In the genomic region with DNA sequence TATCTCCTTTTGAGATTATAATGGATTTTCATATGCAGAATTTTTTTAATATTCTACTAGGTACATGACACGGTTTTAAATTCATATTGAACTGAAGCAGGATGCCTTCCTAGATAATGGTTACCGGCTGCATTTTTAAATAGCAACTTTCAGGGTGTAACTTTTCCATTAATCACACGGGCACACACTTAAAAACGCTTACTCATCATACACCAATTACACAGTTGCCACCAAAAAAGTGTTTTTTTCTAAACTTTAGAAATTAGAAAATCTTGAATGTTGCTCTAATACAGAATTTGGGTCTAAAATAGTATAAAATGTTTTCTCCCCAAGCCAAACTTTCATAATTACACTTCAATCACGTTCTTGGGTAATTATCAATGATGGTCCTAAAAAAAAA, we compare ENCODE assay signal across 25 cellular contexts.
DNase-seq lines count a peak whose midpoint lies in the region; ATAC-seq, FAIRE-seq and TF ChIP-seq lines count a peak whose summit lies in the region.
"Had no signal": no experiment of that assay in that cellular context is flagged by ENCODE, and none has a peak within 500 bp of the region (broad histone marks: within the 10 kb centered on the region; RNA-seq: fewer than 3 reads in every experiment).

No MANE protein-coding gene starts in this region.

- no peak overlapping the region for H3K9ac ChIP-seq in HepG2 (ENCODE audit: insufficient read depth, low read depth, low read length)
- no peak overlapping the region for H3K9ac ChIP-seq in K562 (ENCODE audit: insufficient read depth in 1 of 2, low read depth in 2 of 2, low read length in 2 of 2)
- H3K9ac ChIP-seq: BLaER1 had no signal

- H3K4me1 ChIP-seq in HepG2 (ENCODE audit: insufficient read depth, low read length): peaks cover 22% of the 10 kb centered on the region
- H3K4me1 ChIP-seq in right lobe of liver: no peaks in the 10 kb centered on the region
- peaks cover 0 to 2% of the 10 kb centered on the region in 2 experiments; a peak in 1 of 5 replicates for H3K4me1 ChIP-seq in K562 (replicated peaks in 1 of 2; ENCODE audit: control insufficient read depth in 2 of 2, insufficient read depth in 2 of 2, low read length in 2 of 2)
- H3K4me1 ChIP-seq: BE2C, BLaER1 had no signal

- in situ Hi-C loops in HepG2 (cut with HindIII; ENCODE audit: extremely low pct_ligation_motif_present, low pct_unique_long_range_greater_than_20kb): no loop called here
- in situ Hi-C loops in K562 (cut with MboI): no loop called here

- H2AFZ ChIP-seq in HepG2 (ENCODE audit: low read length) (no peak overlapping the region), K562 (ENCODE audit: low read depth, low read length) (no peak overlapping the region)

- no peaks in the 10 kb centered on the region for H4K20me1 ChIP-seq in HepG2 (ENCODE audit: insufficient read depth, low read length)
- H4K20me1 ChIP-seq in K562 (replicated peaks; ENCODE audit: control insufficient read depth, insufficient read depth, low read length): no peaks in the 10 kb centered on the region
- H4K20me1 ChIP-seq: BLaER1 had no signal

- BruUV-seq in HepG2 (replicated peaks; lab: Mats Ljungman, UMichigan) (no TSS peak), K562 (replicated peaks; lab: Mats Ljungman, UMichigan) (no TSS peak)

- no peaks in the 10 kb centered on the region for H3K36me3 ChIP-seq in HepG2 (replicated peaks in 1 of 2; ENCODE audit: control insufficient read depth in 1 of 2, insufficient read depth in 2 of 2, low read length in 2 of 2)
- no peaks in the 10 kb centered on the region for H3K36me3 ChIP-seq in right lobe of liver
- H3K36me3 ChIP-seq in K562 (ENCODE audit: control insufficient read depth, insufficient read depth, low read length): no peaks in the 10 kb centered on the region
- H3K36me3 ChIP-seq: BE2C, BLaER1 had no signal

- H3K9me1 ChIP-seq in K562 (ENCODE audit: control insufficient read depth, insufficient read depth, low read length): no peaks in the 10 kb centered on the region

- no peaks in the 10 kb centered on the region for H3K9me3 ChIP-seq in HepG2 (ENCODE audit: low read length)
- H3K9me3 ChIP-seq in right lobe of liver: no peaks in the 10 kb centered on the region
- no peaks in the 10 kb centered on the region for H3K9me3 ChIP-seq in K562 (replicated peaks; ENCODE audit: control insufficient read depth, insufficient read depth, low read depth, low read length)
- H3K9me3 ChIP-seq: BE2C, BLaER1 had no signal

- TF ChIP-seq CTCF in HepG2 (CRISPR knock-in tag; IDR thresholded peaks at IDR 0.05): no peak
- no peak for TF ChIP-seq CTCF in right lobe of liver (IDR thresholded peaks at IDR 0.05)
- no peak for TF ChIP-seq CTCF in K562 (IDR thresholded peaks at IDR 0.05 in 2 of 3, conservative IDR thresholded peaks at IDR 0.05 in 1 of 3; ENCODE audit: insufficient read depth in 2 of 3, low read depth in 1 of 3, low read length in 3 of 3)

- WGBS in HepG2 (ENCODE audit: low lambda C conversion rate): 59% methylated on average over 5 of the region's 5 CpGs
- WGBS in right lobe of liver (ENCODE audit: insufficient coverage, low coverage, low lambda C conversion rate, missing lambda C conversion rate): 42% methylated on average over 5 of the region's 5 CpGs
- WGBS in K562 (ENCODE audit: insufficient coverage, low coverage, missing lambda C conversion rate): 0% methylated on average over 5 of the region's 5 CpGs

- TF ChIP-seq POLR2A in HepG2 (IDR thresholded peaks at IDR 0.05; ENCODE audit: insufficient read depth in 1 of 2, low read depth in 2 of 2, low read length in 2 of 2) (no peak), right lobe of liver (IDR thresholded peaks at IDR 0.05) (no peak), K562 (conservative IDR thresholded peaks at IDR 0.05) (no peak)

- TF ChIP-seq EP300 in HepG2 (IDR thresholded peaks at IDR 0.05; ENCODE audit: low read depth in 2 of 2, low read length in 2 of 2) (no peak), HepG2 (CRISPR knock-in tag; IDR thresholded peaks at IDR 0.05; ENCODE audit: borderline replicate concordance) (no peak), K562 (IDR thresholded peaks at IDR 0.05; ENCODE audit: low read length) (no peak)

- CTCF ChIA-PET in HepG2 (lab: Yijun Ruan, JAX; ENCODE audit: low intra/inter-chr PET ratio, low total read pairs) (no interaction called here), K562 (lab: Yijun Ruan, JAX; ENCODE audit: low intra/inter-chr PET ratio) (no interaction called here)

- no peak for TF ChIP-seq RAD21 in HepG2 (CRISPR knock-in tag; IDR thresholded peaks at IDR 0.05)
- no peak for TF ChIP-seq RAD21 in K562 (CRISPR knock-in tag; conservative IDR thresholded peaks at IDR 0.05 in 1 of 2, IDR thresholded peaks at IDR 0.05 in 1 of 2)

- no peaks in the 10 kb centered on the region for H3K79me2 ChIP-seq in HepG2 (ENCODE audit: insufficient read depth, low read length)
- H3K79me2 ChIP-seq in K562 (ENCODE audit: control insufficient read depth, insufficient read depth, low read length): no peaks in the 10 kb centered on the region

- ATAC-seq in HepG2: no peak
- no peak for ATAC-seq in right lobe of liver
- ATAC-seq in K562: no peak
- no peak for ATAC-seq in HG03039 (IDR thresholded peaks at IDR 0.05; ENCODE audit: unreplicated experiment)
- ATAC-seq: GM12878 had no signal

- POLR2A ChIA-PET in HepG2 (lab: Yijun Ruan, JAX): no interaction called here
- POLR2A ChIA-PET in K562 (lab: Yijun Ruan, JAX): interaction anchor here (0.6 kb wide), 1 partner anchor 898 kb away, joined by 3 read pairs; no protein-coding TSS in a partner anchor

- no peak for DNase-seq in HepG2 (ENCODE audit: low spot score)
- no peak for DNase-seq in right lobe of liver
- no peak for DNase-seq in K562 (ENCODE audit: extremely low read depth in 1 of 4, low spot score in 3 of 4)
- no peak for DNase-seq in foreskin melanocyte
- DNase-seq: ACHN; BE2C; C1 segment of cervical spinal cord; CD4-positive, alpha-beta memory T cell; CD4-positive, CD25-positive, alpha-beta regulatory T cell; CD8-positive, alpha-beta memory T cell; COR-L47; DMS 273 treated with DMSO at 0.1 percent for 48 hours; DMS153; DMS53; DMS79; DND-41; EL; GDM1 had no signal

- no peak overlapping the region for H3K4me2 ChIP-seq in HepG2 (ENCODE audit: low read depth, low read length)
- no peak overlapping the region for H3K4me2 ChIP-seq in K562 (ENCODE audit: insufficient read depth, low read length)
- H3K4me2 ChIP-seq: BLaER1 had no signal

- H3K4me3 ChIP-seq in HepG2 (replicated peaks in 1 of 3; ENCODE audit: insufficient read depth in 1 of 3, low read depth in 2 of 3, low read length in 3 of 3): no peak overlapping the region
- no peak overlapping the region for H3K4me3 ChIP-seq in right lobe of liver
- no peak overlapping the region for H3K4me3 ChIP-seq in K562
- H3K4me3 ChIP-seq: BLaER1, GM12878 had no signal

- intact Hi-C loops in HepG2 (cut with micrococcal nuclease; ENCODE audit: unreplicated experiment): no loop called here
- intact Hi-C loops in right lobe of liver (cut with DNase I): no loop called here
- intact Hi-C loops in K562 (cut with micrococcal nuclease): no loop called here

- H3K27ac ChIP-seq in HepG2 (ENCODE audit: extremely low read length, insufficient read depth, low read length) (no peak overlapping the region), right lobe of liver (no peak overlapping the region), K562 (ENCODE audit: extremely low read depth, low read depth, low read length) (no peak overlapping the region)
- H3K27ac ChIP-seq: 22Rv1, BLaER1 had no signal

- FAIRE-seq in HepG2 (lab: Jason Lieb, UNC): no peak
- FAIRE-seq in K562 (lab: Jason Lieb, UNC): no peak
- FAIRE-seq: GM12878, GM12892, GM18507, GM19239 had no signal

- H3K27me3 ChIP-seq in HepG2 (ENCODE audit: control insufficient read depth in 1 of 2, insufficient read depth in 2 of 2, low read length in 2 of 2) (no peaks in the 10 kb centered on the region), right lobe of liver (no peaks in the 10 kb centered on the region), K562 (ENCODE audit: control insufficient read depth in 2 of 2, insufficient read depth in 2 of 2, low read length in 2 of 2) (peaks cover 38 to 51% of the 10 kb centered on the region in 2 experiments)
- H3K27me3 ChIP-seq: BE2C, BLaER1 had no signal

TF ChIP-seq in K562, 482 proteins besides CTCF, POLR2A, EP300 and RAD21:
- TF ChIP-seq MAFF (IDR thresholded peaks at IDR 0.05; ENCODE audit: low read length) (peak; percentile 79), DIDO1 (tag; IDR thresholded peaks at IDR 0.05; ENCODE audit: low read depth) (no peak), MITF (IDR thresholded peaks at IDR 0.05) (no peak), ZNF316 (IDR thresholded peaks at IDR 0.05) (peak; percentile 93), C11orf30 (IDR thresholded peaks at IDR 0.05; ENCODE audit: low read depth) (peak; percentile 87), TGIF2 (CRISPR knock-in tag; IDR thresholded peaks at IDR 0.05) (no peak), MAFK (IDR thresholded peaks at IDR 0.05; ENCODE audit: low read length) (peak; percentile 67), NFE2 (IDR thresholded peaks at IDR 0.05; ENCODE audit: low read depth) (peak; percentile 64), MAFG (tag; conservative IDR thresholded peaks at IDR 0.05) (peak; percentile 86)

Comparison
In these comparisons a context has a peak if more than half of its experiments do, and no peak if none do; other contexts are left out.
1. Of the 241 proteins assayed by ChIP-seq in both HepG2 and K562: peak only in HepG2: none; only in K562: MAFG and NFE2; in both: MAFF and MAFK; in neither: 237.